ENCODE assay signal across 22 cellular contexts in the genomic region with DNA sequence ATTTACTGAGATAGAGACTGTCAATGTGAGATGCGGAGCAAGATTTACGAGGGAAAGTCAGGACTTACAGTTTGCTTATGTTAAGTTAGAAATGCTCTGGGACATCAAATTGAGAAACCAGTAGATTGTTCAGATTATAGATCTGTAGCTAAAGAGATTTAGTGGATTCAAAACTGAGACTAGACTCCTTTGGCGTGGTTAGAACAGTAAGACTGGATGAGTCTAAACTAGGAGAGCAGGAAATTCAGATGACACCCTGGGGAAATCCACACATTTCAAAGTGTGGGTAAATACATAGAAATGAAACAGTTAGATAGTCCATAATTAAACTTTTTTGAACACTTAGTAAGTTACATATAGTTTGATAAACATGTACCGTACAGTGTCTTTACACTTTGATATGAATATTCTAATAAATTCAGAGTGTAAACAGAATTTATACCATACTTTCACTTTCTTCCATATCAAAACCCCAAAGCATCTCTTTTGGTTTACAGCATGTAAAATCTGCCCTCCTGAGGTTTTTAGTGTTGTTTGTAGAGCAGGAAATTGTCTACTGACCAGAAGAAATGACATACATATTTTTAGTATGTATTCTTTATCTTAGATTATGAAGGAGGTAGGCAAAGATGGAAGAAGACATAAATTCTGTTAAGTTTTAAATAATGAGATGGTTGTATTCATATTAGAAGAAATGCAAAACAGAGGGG.
DNase-seq lines count a peak whose midpoint lies in the region; ATAC-seq and TF ChIP-seq lines count a peak whose summit lies in the region.
"Had no signal": no experiment of that assay in that cellular context is flagged by ENCODE, and none has a peak within 500 bp of the region (broad histone marks: within the 10 kb centered on the region; RNA-seq: fewer than 3 reads in every experiment).

No MANE protein-coding gene starts in this region.

- H3K27me3 Mint-ChIP-seq in activated naive CD4-positive, alpha-beta T cell treated with anti-CD3 and anti-CD28 coated beads for 36 hours (ENCODE audit: low read depth), result peaks cover 2% of the 10 kb centered on the region
- H3K27me3 Mint-ChIP-seq in T-helper 17 cell (peaks cover 22% of the 10 kb centered on the region), immature natural killer cell (ENCODE audit: low read depth in 3 of 3) (peaks cover 0 to 5% (median 4%) of the 10 kb centered on the region in 3 donors)

- H3K27me3 ChIP-seq in adrenal gland (no peaks in the 10 kb centered on the region), colonic mucosa (no peaks in the 10 kb centered on the region)

- H3K4me3 ChIP-seq in adrenal gland (no peak overlapping the region), colonic mucosa (no peak overlapping the region)
- H3K4me3 ChIP-seq: A549, SJSA1 had no signal

- H3K4me3 Mint-ChIP-seq in activated naive CD4-positive, alpha-beta T cell treated with anti-CD3 and anti-CD28 coated beads for 36 hours, result no peak overlapping the region
- H3K4me3 Mint-ChIP-seq in T-helper 17 cell, result peak overlapping the region; percentile 19
- H3K4me3 Mint-ChIP-seq in immature natural killer cell, result peak overlapping the region in 3 of 5 donors; percentile 10 to 59 (median 37)
- H3K4me3 Mint-ChIP-seq: CD14-positive monocyte had no signal

- H3K27ac Mint-ChIP-seq in activated naive CD4-positive, alpha-beta T cell treated with anti-CD3 and anti-CD28 coated beads, Interleukin-2, amount 50 U/mL, for 72 hours, result no peak overlapping the region
- H3K27ac Mint-ChIP-seq in activated naive CD4-positive, alpha-beta T cell treated with anti-CD3 and anti-CD28 coated beads for 36 hours, result no peak overlapping the region
- H3K27ac Mint-ChIP-seq in T-helper 17 cell (no peak overlapping the region), immature natural killer cell (peak overlapping the region in 2 of 6 donors; percentile 43 to 50)
- H3K27ac Mint-ChIP-seq: CD14-positive monocyte had no signal

- H3K27ac ChIP-seq in adrenal gland (no peak overlapping the region), colonic mucosa (no peak overlapping the region)
- H3K27ac ChIP-seq: A549, SJSA1 had no signal

- WGBS in adrenal gland, 4 donors, result 86 to 93% (median 92%) methylated on average over 4 of the region's 4 CpGs

- CTCF ChIA-PET in activated naive CD4-positive, alpha-beta T cell treated with anti-CD3 and anti-CD28 coated beads for 36 hours (lab: Charles Lee), result no interaction called here

- H3K9ac ChIP-seq in colonic mucosa (ENCODE audit: low read depth in 2 of 2, low read length in 2 of 2), result no peak overlapping the region

- H3K9me3 Mint-ChIP-seq in activated naive CD4-positive, alpha-beta T cell treated with anti-CD3 and anti-CD28 coated beads, Interleukin-2, amount 50 U/mL, for 72 hours, result no peaks in the 10 kb centered on the region
- H3K9me3 Mint-ChIP-seq in activated naive CD4-positive, alpha-beta T cell treated with anti-CD3 and anti-CD28 coated beads for 36 hours, result no peaks in the 10 kb centered on the region
- H3K9me3 Mint-ChIP-seq in immature natural killer cell, result no peaks in the 10 kb centered on the region
- H3K9me3 Mint-ChIP-seq: CD8-positive, alpha-beta memory T cell had no signal

- no peaks in the 10 kb centered on the region for H3K4me1 ChIP-seq in adrenal gland (replicated peaks in 1 of 2)
- H3K4me1 ChIP-seq in colonic mucosa, result no peaks in the 10 kb centered on the region
- H3K4me1 ChIP-seq: A549, SJSA1 had no signal

- no peak for TF ChIP-seq POLR2A in adrenal gland (IDR thresholded peaks at IDR 0.05)

- no peaks in the 10 kb centered on the region for H3K9me3 ChIP-seq in T-helper 17 cell (ENCODE audit: control insufficient read depth, low read length, poor library complexity, severe bottlenecking)
- H3K9me3 ChIP-seq in adrenal gland (replicated peaks in 1 of 3), result no peaks in the 10 kb centered on the region
- H3K9me3 ChIP-seq in colonic mucosa, result no peaks in the 10 kb centered on the region
- H3K9me3 ChIP-seq: A549, SJSA1 had no signal

- no peaks in the 10 kb centered on the region for H3K36me3 Mint-ChIP-seq in activated naive CD4-positive, alpha-beta T cell treated with anti-CD3 and anti-CD28 coated beads, Interleukin-2, amount 50 U/mL, for 72 hours
- H3K36me3 Mint-ChIP-seq in activated naive CD4-positive, alpha-beta T cell treated with anti-CD3 and anti-CD28 coated beads for 36 hours (ENCODE audit: low read depth), result no peaks in the 10 kb centered on the region
- H3K36me3 Mint-ChIP-seq in T-helper 17 cell (ENCODE audit: low read depth), result no peaks in the 10 kb centered on the region
- no peaks in the 10 kb centered on the region for H3K36me3 Mint-ChIP-seq in immature natural killer cell
- H3K36me3 Mint-ChIP-seq: CD14-positive monocyte; CD8-positive, alpha-beta memory T cell had no signal

- H3K4me1 Mint-ChIP-seq in activated naive CD4-positive, alpha-beta T cell treated with anti-CD3 and anti-CD28 coated beads for 36 hours (ENCODE audit: low read depth), result peaks cover 12% of the 10 kb centered on the region
- H3K4me1 Mint-ChIP-seq in T-helper 17 cell (peaks cover 5% of the 10 kb centered on the region), immature natural killer cell (peaks cover 12 to 19% of the 10 kb centered on the region in 2 donors)
- H3K4me1 Mint-ChIP-seq: CD14-positive monocyte had no signal

- ATAC-seq in activated naive CD4-positive, alpha-beta T cell treated with anti-CD3 and anti-CD28 coated beads, Interleukin-2, amount 50 U/mL, for 72 hours, result peak; percentile 41 to 92
- ATAC-seq in T-helper 17 cell, result no peak
- ATAC-seq: A549 had no signal

- TF ChIP-seq CTCF in adrenal gland (IDR thresholded peaks at IDR 0.05), result no peak
- no peak for TF ChIP-seq CTCF in colonic mucosa (IDR thresholded peaks at IDR 0.05)

- no peak for DNase-seq in activated naive CD4-positive, alpha-beta T cell treated with anti-CD3 and anti-CD28 coated beads, Interleukin-2, amount 50 U/mL, for 72 hours (ENCODE audit: low spot score in 2 of 2)
- no peak for DNase-seq in activated naive CD4-positive, alpha-beta T cell treated with anti-CD3 and anti-CD28 coated beads for 36 hours
- DNase-seq in T-helper 17 cell (no peak), immature natural killer cell (peak in 2 of 3 donors; percentile 0 to 10), adrenal gland (no peak), HuH-7 (ENCODE audit: low spot score) (no peak), colonic mucosa (no peak)
- DNase-seq: CD8-positive, alpha-beta memory T cell; Kasumi-1; MV-4-11; NCI-H1105; NCI-H1436 treated with DMSO at 0.1 percent for 48 hours; NCI-H187 treated with DMSO at 0.1 percent for 48 hours; NCI-H2171 treated with DMSO at 0.1 percent for 48 hours; NCI-H345; NCI-H510A treated with DMSO at 0.1 percent for 48 hours; NK-92 treated with Interleukin-12 subunit alpha and Interleukin-12 subunit beta, amount 100 ng/mL, for 24 hours; Right ventricle myocardium superior; RPMI8226 had no signal

- no peaks in the 10 kb centered on the region for H3K36me3 ChIP-seq in adrenal gland (replicated peaks in 1 of 2)
- H3K36me3 ChIP-seq in colonic mucosa, result no peaks in the 10 kb centered on the region
- H3K36me3 ChIP-seq: SJSA1 had no signal

- intact Hi-C loops in activated naive CD4-positive, alpha-beta T cell treated with anti-CD3 and anti-CD28 coated beads for 36 hours (cut with micrococcal nuclease), result no loop called here
- intact Hi-C loops in adrenal gland (cut with DNase I) (no loop called here), colonic mucosa (cut with DNase I) (no loop called here)

Comparison
In these comparisons a context has a peak if more than half of its experiments do, and no peak if none do; other contexts are left out.
1. DNase-seq: peak in immature natural killer cell (2 of 3); none in activated naive CD4-positive, alpha-beta T cell treated with anti-CD3 and anti-CD28 coated beads, Interleukin-2, amount 50 U/mL, for 72 hours (0 of 2), activated naive CD4-positive, alpha-beta T cell treated with anti-CD3 and anti-CD28 coated beads for 36 hours (single experiment), T-helper 17 cell (0 of 3), adrenal gland (0 of 7), HuH-7 (single experiment) and colonic mucosa (single experiment).